10 cellular contexts compared by ENCODE assay signal in the genomic region with DNA sequence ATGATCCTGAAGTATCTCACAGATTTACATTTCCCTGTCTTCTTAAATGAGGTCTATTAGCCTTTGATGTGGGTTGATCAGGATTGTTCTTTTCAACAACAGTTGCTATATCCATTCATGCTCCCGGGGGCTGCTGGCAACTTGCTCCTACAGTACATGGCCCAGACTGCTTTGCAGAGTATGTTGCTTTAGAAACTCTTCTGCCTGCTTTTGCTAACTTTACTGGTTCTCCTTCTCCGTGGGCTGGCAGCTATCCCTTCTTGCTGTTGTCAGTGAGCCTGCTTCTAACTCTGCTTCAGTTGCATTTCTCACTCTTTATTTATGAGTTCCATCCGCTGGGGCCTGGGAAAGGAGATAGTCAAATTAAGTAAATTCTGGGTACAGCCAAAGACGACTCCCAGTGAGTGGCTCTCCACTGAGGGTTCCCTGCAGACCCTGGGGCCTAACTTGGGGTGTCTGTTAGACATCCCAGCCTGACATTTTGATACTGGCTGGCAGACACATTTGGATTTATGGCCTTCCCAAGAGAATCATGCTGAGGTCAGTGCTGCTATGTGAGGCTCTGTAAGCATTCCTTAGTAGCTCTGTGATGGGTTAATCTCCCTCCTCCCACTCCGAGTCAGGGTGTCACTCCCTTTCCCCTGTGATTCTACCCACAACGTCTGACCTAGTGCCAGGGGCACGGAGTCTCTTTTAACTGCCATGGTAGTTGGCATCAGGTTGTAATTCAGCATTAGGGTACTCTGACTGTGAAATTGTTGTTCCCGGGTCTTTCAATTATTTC.
DNase-seq lines count a peak whose midpoint lies in the region; ATAC-seq and TF ChIP-seq lines count a peak whose summit lies in the region.
"Had no signal": no experiment of that assay in that cellular context is flagged by ENCODE, and none has a peak within 500 bp of the region (broad histone marks: within the 10 kb centered on the region; RNA-seq: fewer than 3 reads in every experiment).

No MANE protein-coding gene starts in this region.

- no peaks in the 10 kb centered on the region for H3K36me3 ChIP-seq in breast epithelium
- no peaks in the 10 kb centered on the region for H3K36me3 ChIP-seq in testis (ENCODE audit: low read depth, missing control alignments)

- no peak overlapping the region for H3K4me3 Mint-ChIP-seq in activated T-cell treated with anti-CD3 and anti-CD28 coated beads, Interleukin-2, amount 50 U/mL, for 72 hours
- H3K4me3 Mint-ChIP-seq: activated naive CD4-positive, alpha-beta T cell treated with anti-CD3 and anti-CD28 coated beads, Interleukin-2, amount 50 U/mL, for 24 hours had no signal

- TF ChIP-seq CTCF in HL-60 (IDR thresholded peaks at IDR 0.05; ENCODE audit: insufficient read depth, low read length) (no peak), breast epithelium (IDR thresholded peaks at IDR 0.05) (no peak), testis (IDR thresholded peaks at IDR 0.05) (no peak)

- H3K27ac ChIP-seq in HL-60 (replicated peaks) (peak overlapping the region; percentile 91), breast epithelium (peak overlapping the region; percentile 82 to 90), testis (peak overlapping the region; percentile 18 to 71)

- DNase-seq in HL-60 (ENCODE audit: low read depth in 1 of 2, low spot score in 1 of 2) (no peak), breast epithelium (ENCODE audit: low spot score in 2 of 2) (no peak), left kidney (ENCODE audit: low read depth, low spot score) (peak; percentile 75), testis (peak; percentile 58), NOMO-1 treated with dmso at 0.1 percent for 144 hours (lab: John Stamatoyannopoulos, UW; ENCODE audit: unreplicated experiment) (no peak)
- no peak for DNase-seq in activated CD4-positive, CD25-positive, alpha-beta regulatory T cell treated with anti-CD3 and anti-CD28 coated beads, Interleukin-2, amount 50 U/mL, for 72 hours
- no peak for DNase-seq in activated T-cell treated with anti-CD3 and anti-CD28 coated beads, Interleukin-2, amount 50 U/mL, for 72 hours
- DNase-seq in stimulated activated naive CD8-positive, alpha-beta T cell treated with anti-CD3 and anti-CD28 coated beads, Interleukin-15, Interleukin-2, amounts not matched to agents 100 U/mL and 50 U/mL, for 24 hours: no peak
- DNase-seq: NCI-H1417 treated with DMSO at 0.1 percent for 48 hours had no signal

- H3K9me3 ChIP-seq in breast epithelium (no peaks in the 10 kb centered on the region), testis (no peaks in the 10 kb centered on the region)

- TF ChIP-seq POLR2A in breast epithelium (IDR thresholded peaks at IDR 0.05) (no peak), testis (IDR thresholded peaks at IDR 0.05) (no peak)

- H3K27me3 ChIP-seq in HL-60 (ENCODE audit: insufficient read depth, poor library complexity, severe bottlenecking) (no peaks in the 10 kb centered on the region), breast epithelium (no peaks in the 10 kb centered on the region), testis (no peaks in the 10 kb centered on the region)

- 28 to 52% methylated on average over 7 to 8 of the region's 8 CpGs for WGBS in testis, 2 donors

- H3K36me3 Mint-ChIP-seq in activated T-cell treated with anti-CD3 and anti-CD28 coated beads, Interleukin-2, amount 50 U/mL, for 72 hours (ENCODE audit: insufficient read depth in 2 of 2): peaks cover 0 to 3% of the 10 kb centered on the region in 2 donors

- intact Hi-C loops in breast epithelium (cut with DNase I; ENCODE audit: low total_unique reads) (no loop called here), testis (cut with DNase I; ENCODE audit: low total_unique reads) (no loop called here)

- H3K4me1 ChIP-seq in breast epithelium (peaks cover 4 to 28% of the 10 kb centered on the region in 2 donors), testis (peaks cover 56% of the 10 kb centered on the region)

- no peak for ATAC-seq in activated T-cell treated with anti-CD3 and anti-CD28 coated beads, Interleukin-2, amount 50 U/mL, for 72 hours (replicated peaks in 1 of 2)
- ATAC-seq in stimulated activated naive CD8-positive, alpha-beta T cell treated with anti-CD3 and anti-CD28 coated beads, Interleukin-15, Interleukin-2, amounts not matched to agents 100 U/mL and 50 U/mL, for 24 hours: no peak

- H3K4me3 ChIP-seq in HL-60 (replicated peaks; ENCODE audit: insufficient read depth, low read length) (no peak overlapping the region), breast epithelium (no peak overlapping the region), testis (no peak overlapping the region)

- H3K27ac Mint-ChIP-seq in activated T-cell treated with anti-CD3 and anti-CD28 coated beads, Interleukin-2, amount 50 U/mL, for 72 hours: no peak overlapping the region
- H3K27ac Mint-ChIP-seq: activated naive CD4-positive, alpha-beta T cell treated with anti-CD3 and anti-CD28 coated beads, Interleukin-2, amount 50 U/mL, for 24 hours had no signal

- H3K4me1 Mint-ChIP-seq in activated T-cell treated with anti-CD3 and anti-CD28 coated beads, Interleukin-2, amount 50 U/mL, for 72 hours (ENCODE audit: low read depth): peaks cover 36% of the 10 kb centered on the region

- no peaks in the 10 kb centered on the region for H3K9me3 Mint-ChIP-seq in activated T-cell treated with anti-CD3 and anti-CD28 coated beads, Interleukin-2, amount 50 U/mL, for 72 hours
- H3K9me3 Mint-ChIP-seq: activated naive CD4-positive, alpha-beta T cell treated with anti-CD3 and anti-CD28 coated beads, Interleukin-2, amount 50 U/mL, for 24 hours had no signal

- no peaks in the 10 kb centered on the region for H3K27me3 Mint-ChIP-seq in activated T-cell treated with anti-CD3 and anti-CD28 coated beads, Interleukin-2, amount 50 U/mL, for 72 hours (ENCODE audit: low read depth)
- H3K27me3 Mint-ChIP-seq: activated naive CD4-positive, alpha-beta T cell treated with anti-CD3 and anti-CD28 coated beads, Interleukin-2, amount 50 U/mL, for 24 hours had no signal

Comparison
In these comparisons a context has a peak if more than half of its experiments do, and no peak if none do; other contexts are left out.
1. DNase-seq: peak in left kidney (single experiment) and testis (single experiment); none in HL-60 (0 of 2), breast epithelium (0 of 2), activated CD4-positive, CD25-positive, alpha-beta regulatory T cell treated with anti-CD3 and anti-CD28 coated beads, Interleukin-2, amount 50 U/mL, for 72 hours (single experiment), NOMO-1 treated with dmso at 0.1 percent for 144 hours (single experiment), activated T-cell treated with anti-CD3 and anti-CD28 coated beads, Interleukin-2, amount 50 U/mL, for 72 hours (0 of 2) and stimulated activated naive CD8-positive, alpha-beta T cell treated with anti-CD3 and anti-CD28 coated beads, Interleukin-15, Interleukin-2, amounts not matched to agents 100 U/mL and 50 U/mL, for 24 hours (single experiment).
2. Peak in every context shown above with its lines, with median percentiles within 50 percentile points of each other: H3K27ac ChIP-seq.